ENCODE assay signal across 20 cellular contexts in genomic region chr9:14671327-14671840, GRCh38. TPM values are rescaled to one million over a fixed set of nuclear protein-coding genes. Genes with fewer than 3 reads are reported as not detected.
A peak's percentile ranks its signal among the peaks of the same experiment; 100 is the strongest.
DNase-seq lines count a peak whose midpoint lies in the region; ATAC-seq and TF ChIP-seq lines count a peak whose summit lies in the region.
"Had no signal": no experiment of that assay in that cellular context is flagged by ENCODE, and none has a peak within 500 bp of the region (broad histone marks: within the 10 kb centered on the region; RNA-seq: fewer than 3 reads in every experiment).

No MANE protein-coding gene starts in this region.

- ATAC-seq in natural killer cell treated with Interleukin-12 subunit alpha and Interleukin-12 subunit beta and Interleukin-15 and Interleukin-18, amount 100 ng/mL, for 72 hours: peak in 1 of 2 donors; percentile 66
- ATAC-seq in natural killer cell: no peak
- peak; percentile 47 for ATAC-seq in HG02852 (IDR thresholded peaks at IDR 0.05; ENCODE audit: unreplicated experiment)
- no peak for ATAC-seq in HG03521 (IDR thresholded peaks at IDR 0.05; ENCODE audit: unreplicated experiment)

- H3K4me1 Mint-ChIP-seq in natural killer cell treated with Interleukin-12 subunit alpha and Interleukin-12 subunit beta and Interleukin-15 and Interleukin-18, amount 100 ng/mL, for 72 hours (ENCODE audit: low read depth in 2 of 2): peaks cover 9 to 29% of the 10 kb centered on the region in 2 donors
- peaks cover 23 to 28% of the 10 kb centered on the region in 2 donors for H3K4me1 Mint-ChIP-seq in natural killer cell
- peaks cover 31 to 51% of the 10 kb centered on the region in 2 donors for H3K4me1 Mint-ChIP-seq in immature natural killer cell

- H3K36me3 Mint-ChIP-seq in natural killer cell treated with Interleukin-12 subunit alpha and Interleukin-12 subunit beta and Interleukin-15 and Interleukin-18, amount 100 ng/mL, for 72 hours: peaks cover 14% of the 10 kb centered on the region
- H3K36me3 Mint-ChIP-seq in natural killer cell (peaks cover 7% of the 10 kb centered on the region), immature natural killer cell (peaks cover 4 to 17% (median 16%) of the 10 kb centered on the region in 3 donors)

- intact Hi-C loops in natural killer cell (cut with micrococcal nuclease): no loop called here

- H3K4me3 Mint-ChIP-seq in natural killer cell treated with Interleukin-12 subunit alpha and Interleukin-12 subunit beta and Interleukin-15 and Interleukin-18, amount 100 ng/mL, for 72 hours: peak overlapping the region; percentile 67
- no peak overlapping the region for H3K4me3 Mint-ChIP-seq in natural killer cell
- H3K4me3 Mint-ChIP-seq in immature natural killer cell: no peak overlapping the region
- H3K4me3 Mint-ChIP-seq: CD4-positive, alpha-beta T cell had no signal

- TF ChIP-seq CTCF in natural killer cell (IDR thresholded peaks at IDR 0.05) (no peak), GM10266 (IDR thresholded peaks at IDR 0.05; ENCODE audit: control insufficient read depth, insufficient read depth, low read depth, missing control alignments) (no peak)

- peak overlapping the region in 1 of 2 donors; percentile 76 for H3K27ac Mint-ChIP-seq in natural killer cell treated with Interleukin-12 subunit alpha and Interleukin-12 subunit beta and Interleukin-15 and Interleukin-18, amount 100 ng/mL, for 72 hours
- H3K27ac Mint-ChIP-seq in natural killer cell: no peak overlapping the region
- no peak overlapping the region for H3K27ac Mint-ChIP-seq in immature natural killer cell
- H3K27ac Mint-ChIP-seq: CD4-positive, alpha-beta T cell had no signal

- no peaks in the 10 kb centered on the region for H3K9me3 Mint-ChIP-seq in natural killer cell treated with Interleukin-12 subunit alpha and Interleukin-12 subunit beta and Interleukin-15 and Interleukin-18, amount 100 ng/mL, for 72 hours
- H3K9me3 Mint-ChIP-seq in natural killer cell: no peaks in the 10 kb centered on the region
- no peaks in the 10 kb centered on the region for H3K9me3 Mint-ChIP-seq in immature natural killer cell
- H3K9me3 Mint-ChIP-seq: CD4-positive, alpha-beta T cell had no signal

- no peak for DNase-seq in natural killer cell treated with Interleukin-12 subunit alpha and Interleukin-12 subunit beta and Interleukin-15 and Interleukin-18, amount 100 ng/mL, for 72 hours (ENCODE audit: low spot score)
- no peak for DNase-seq in natural killer cell
- peak; percentile 67 for DNase-seq in fibroblast of peridontal ligament (ENCODE audit: extremely low read depth)
- no peak for DNase-seq in GM10266 (ENCODE audit: extremely low spot score)
- no peak for DNase-seq in immature natural killer cell
- DNase-seq: CD4-positive, alpha-beta T cell; KG1; MV-4-11; NCI-H1417; NCI-H187; NCI-H2107; NCI-H510A; NCI-H748 treated with DMSO at 0.1 percent for 48 hours; NK-92 treated with Interleukin-12 subunit alpha and Interleukin-12 subunit beta, amount 100 ng/mL, for 24 hours; Right ventricle myocardium superior had no signal

- H3K27me3 Mint-ChIP-seq in natural killer cell treated with Interleukin-12 subunit alpha and Interleukin-12 subunit beta and Interleukin-15 and Interleukin-18, amount 100 ng/mL, for 72 hours: no peaks in the 10 kb centered on the region
- H3K27me3 Mint-ChIP-seq in natural killer cell (ENCODE audit: low read depth in 2 of 2): no peaks in the 10 kb centered on the region
- H3K27me3 Mint-ChIP-seq in immature natural killer cell (ENCODE audit: low read depth in 3 of 3): peaks cover 0 to 3% (median 0%) of the 10 kb centered on the region in 3 donors
- H3K27me3 Mint-ChIP-seq: CD4-positive, alpha-beta T cell had no signal

RNA-seq across cellular contexts. Expression of gene ZDHHC21, which starts 21.8 kb away (rescaled TPM):
- total RNA-seq in natural killer cell treated with Interleukin-12 subunit alpha and Interleukin-12 subunit beta and Interleukin-15 and Interleukin-18, amount 100 ng/mL, for 72 hours: 10 to 100 TPM; 12.0 to 12.8 TPM
- 10 to 100 TPM in 2 of 3 donors, 1 to 10 TPM in 1; 9.2 to 17.8 (median 12.9) TPM for total RNA-seq in natural killer cell
- polyA plus RNA-seq in immature natural killer cell: 1 to 10 TPM; 1.3 to 2.3 (median 1.7) TPM

RNA-seq across cellular contexts. Expression of gene CER1, which starts 51.1 kb away (rescaled TPM):
- total RNA-seq in natural killer cell treated with Interleukin-12 subunit alpha and Interleukin-12 subunit beta and Interleukin-15 and Interleukin-18, amount 100 ng/mL, for 72 hours: not detected
- not detected for total RNA-seq in natural killer cell
- polyA plus RNA-seq in immature natural killer cell: not detected
- total RNA-seq: CD4-positive, alpha-beta T cell; H4; HT-29; Right ventricle myocardium superior had no signal
- polyA plus RNA-seq: BJ had no signal
